11 cellular contexts compared by ENCODE assay signal in the genomic region with DNA sequence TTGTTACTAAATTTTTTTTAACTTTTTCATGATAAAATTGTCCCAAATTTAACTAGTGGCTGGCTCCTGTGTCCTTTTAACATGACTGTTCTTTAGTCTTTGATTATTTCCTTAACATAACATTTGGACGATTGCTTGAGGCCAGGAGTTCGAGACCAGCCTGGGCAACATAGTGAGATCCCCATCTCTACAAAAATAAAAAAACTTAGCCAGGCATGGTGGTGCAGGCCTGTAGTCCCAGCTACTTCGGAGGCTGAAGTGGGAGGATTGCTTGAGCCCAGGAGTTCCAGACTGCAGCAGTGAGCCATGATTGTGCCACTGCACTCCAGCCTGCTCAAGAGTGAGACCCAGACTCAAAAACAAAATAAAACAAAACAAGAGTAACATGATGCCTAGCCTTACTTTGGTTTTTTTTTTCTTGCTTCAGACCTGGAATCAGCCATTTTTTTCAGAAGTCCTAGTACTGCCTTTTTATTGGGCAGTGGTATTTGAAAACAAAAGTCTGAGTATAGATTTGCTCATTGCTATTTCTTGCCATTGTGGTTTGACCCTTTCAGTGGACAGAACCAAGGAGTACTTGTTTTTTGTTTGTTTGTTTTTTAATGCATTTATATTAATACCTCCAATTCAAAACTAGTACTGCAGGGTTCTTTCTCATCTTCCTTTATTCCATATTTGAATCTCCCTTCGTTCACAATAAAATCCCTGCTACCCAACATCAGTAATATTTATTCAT. TPM values are rescaled to one million over a fixed set of nuclear protein-coding genes. Genes with fewer than 3 reads are reported as not detected.
DNase-seq lines count a peak whose midpoint lies in the region; ATAC-seq and TF ChIP-seq lines count a peak whose summit lies in the region.
"Had no signal": no experiment of that assay in that cellular context is flagged by ENCODE, and none has a peak within 500 bp of the region (broad histone marks: within the 10 kb centered on the region; RNA-seq: fewer than 3 reads in every experiment).

No MANE protein-coding gene starts in this region.

- ATAC-seq in effector memory CD8-positive, alpha-beta T cell (replicated peaks): no peak
- no peak for ATAC-seq in HG02610 (IDR thresholded peaks at IDR 0.05; ENCODE audit: unreplicated experiment)

- peaks cover 0 to 4% of the 10 kb centered on the region in 2 donors for H3K9me3 Mint-ChIP-seq in effector memory CD8-positive, alpha-beta T cell

- DNase-seq in effector memory CD8-positive, alpha-beta T cell: no peak
- DNase-seq in osteoblast (ENCODE audit: insufficient read length, low spot score, missing footprints): no peak
- DNase-seq in AG20443 (ENCODE audit: low spot score): no peak
- DNase-seq in GF-D8 (lab: John Stamatoyannopoulos, UW): no peak
- DNase-seq in tibial nerve (ENCODE audit: low spot score in 2 of 2): no peak
- DNase-seq: central memory CD4-positive, alpha-beta T cell; SJCRH30; thyroid gland had no signal

- H3K27ac ChIP-seq in DOHH2 (ENCODE audit: low read depth, low read length): no peak overlapping the region
- no peak overlapping the region for H3K27ac ChIP-seq in osteoblast (ENCODE audit: low read depth, low read length)
- H3K27ac ChIP-seq in tibial nerve: no peak overlapping the region
- H3K27ac ChIP-seq: SJCRH30, thyroid gland had no signal

- no peaks in the 10 kb centered on the region for H3K27me3 ChIP-seq in DOHH2 (ENCODE audit: control insufficient read depth, low read length)
- no peaks in the 10 kb centered on the region for H3K27me3 ChIP-seq in Loucy (ENCODE audit: insufficient read depth, low read length, poor library complexity, severe bottlenecking)
- H3K27me3 ChIP-seq in osteoblast (ENCODE audit: insufficient read depth, low read length): no peaks in the 10 kb centered on the region
- no peaks in the 10 kb centered on the region for H3K27me3 ChIP-seq in tibial nerve
- H3K27me3 ChIP-seq: SJCRH30, thyroid gland had no signal

- TF ChIP-seq POLR2A in tibial nerve (IDR thresholded peaks at IDR 0.05): no peak

- no peaks in the 10 kb centered on the region for H3K27me3 Mint-ChIP-seq in effector memory CD8-positive, alpha-beta T cell

- H3K79me2 ChIP-seq in DOHH2 (ENCODE audit: control insufficient read depth, low read length): peaks cover 96% of the 10 kb centered on the region
- peaks cover 21% of the 10 kb centered on the region for H3K79me2 ChIP-seq in Loucy (ENCODE audit: insufficient read depth, low read length)
- H3K79me2 ChIP-seq in osteoblast (ENCODE audit: insufficient read depth, low read length): peaks cover 94% of the 10 kb centered on the region

- peak overlapping the region in 1 of 2 donors; percentile 39 for H3K27ac Mint-ChIP-seq in effector memory CD8-positive, alpha-beta T cell

- H3K4me2 ChIP-seq in DOHH2 (ENCODE audit: low read length) (peak overlapping the region; percentile 67), Loucy (ENCODE audit: low read depth, low read length, poor library complexity, severe bottlenecking) (peak overlapping the region; percentile 66), osteoblast (ENCODE audit: insufficient read depth, low read length) (peak overlapping the region; percentile 96)

- H3K4me1 Mint-ChIP-seq in effector memory CD8-positive, alpha-beta T cell (ENCODE audit: low read depth in 2 of 2): peaks cover 37 to 68% of the 10 kb centered on the region in 2 donors

- WGBS in tibial nerve, 2 donors: 58 to 61% methylated on average over 4 of the region's 4 CpGs

- 0 out of 2 replicates have a peak, but pooled peaks cover 2% of the 10 kb centered on the region for H4K20me1 ChIP-seq in DOHH2 (ENCODE audit: control insufficient read depth, insufficient read depth, low read depth, low read length)
- H4K20me1 ChIP-seq in Loucy (ENCODE audit: insufficient read depth, low read length, poor library complexity, severe bottlenecking): no peaks in the 10 kb centered on the region
- H4K20me1 ChIP-seq in osteoblast (ENCODE audit: insufficient read depth, low read length): peaks cover 21% of the 10 kb centered on the region

- H3K4me1 ChIP-seq in DOHH2 (ENCODE audit: control insufficient read depth, low read length): peaks cover 20% of the 10 kb centered on the region
- peaks cover 21% of the 10 kb centered on the region for H3K4me1 ChIP-seq in Loucy (ENCODE audit: insufficient read depth, low read length, poor library complexity, severe bottlenecking)
- H3K4me1 ChIP-seq in osteoblast (ENCODE audit: insufficient read depth, low read length): peaks cover 14% of the 10 kb centered on the region
- H3K4me1 ChIP-seq in tibial nerve: peaks cover 0 to 56% (median 20%) of the 10 kb centered on the region in 4 donors

- H3K36me3 Mint-ChIP-seq in effector memory CD8-positive, alpha-beta T cell (ENCODE audit: insufficient read depth): no peaks in the 10 kb centered on the region

- no peak for TF ChIP-seq EP300 in tibial nerve (IDR thresholded peaks at IDR 0.05)

- H3K36me3 ChIP-seq in DOHH2 (ENCODE audit: control insufficient read depth, low read length) (peaks cover 29% of the 10 kb centered on the region), Loucy (ENCODE audit: insufficient read depth, low read length) (no peaks in the 10 kb centered on the region), osteoblast (ENCODE audit: insufficient read depth, low read length) (no peaks in the 10 kb centered on the region), tibial nerve (peaks cover 0 to 20% (median 0%) of the 10 kb centered on the region in 3 donors)
- H3K36me3 ChIP-seq: thyroid gland had no signal

- H3K4me3 Mint-ChIP-seq in effector memory CD8-positive, alpha-beta T cell: peak overlapping the region; percentile 53 to 67

- H2AFZ ChIP-seq in Loucy (ENCODE audit: low read length) (no peak overlapping the region), osteoblast (ENCODE audit: low read length) (no peak overlapping the region)

- peak overlapping the region; percentile 34 for H3K9ac ChIP-seq in Loucy (ENCODE audit: low read depth, low read length, poor library complexity, severe bottlenecking)

- H3K4me3 ChIP-seq in DOHH2 (ENCODE audit: low read length): peak overlapping the region; percentile 63
- H3K4me3 ChIP-seq in Loucy (ENCODE audit: low read length, poor library complexity, severe bottlenecking): peak overlapping the region; percentile 65
- H3K4me3 ChIP-seq in osteoblast (ENCODE audit: insufficient read depth, low read length): peak overlapping the region; percentile 30
- H3K4me3 ChIP-seq in tibial nerve: peak overlapping the region in 2 of 4 donors; percentile 11 to 83
- H3K4me3 ChIP-seq: SJCRH30 had no signal

- peaks cover 2% of the 10 kb centered on the region; the same call in 1 of the 2 replicates for H3F3A ChIP-seq in DOHH2 (ENCODE audit: control insufficient read depth, insufficient read depth)
- H3F3A ChIP-seq in Loucy (ENCODE audit: low read depth): no peaks in the 10 kb centered on the region; the same call in 1 of the 2 replicates

- H3K9me3 ChIP-seq in DOHH2 (ENCODE audit: control insufficient read depth, insufficient read depth, low read length) (peaks cover 5% of the 10 kb centered on the region; the same call in 1 of the 2 replicates), Loucy (ENCODE audit: insufficient read depth, low read depth, low read length) (no peaks in the 10 kb centered on the region), osteoblast (ENCODE audit: low read depth, low read length) (no peaks in the 10 kb centered on the region), tibial nerve (peaks cover 0 to 11% (median 0%) of the 10 kb centered on the region in 4 donors)
- H3K9me3 ChIP-seq: thyroid gland had no signal

- no peaks in the 10 kb centered on the region for H3K9me2 ChIP-seq in DOHH2 (replicated peaks; ENCODE audit: control insufficient read depth, low read length)
- H3K9me2 ChIP-seq in Loucy (replicated peaks; ENCODE audit: low read depth, low read length): no peaks in the 10 kb centered on the region

- no peak for TF ChIP-seq CTCF in DOHH2 (IDR thresholded peaks at IDR 0.05; ENCODE audit: low read depth, low read length, poor library complexity, severe bottlenecking)
- no peak for TF ChIP-seq CTCF in Loucy (conservative IDR thresholded peaks at IDR 0.05; ENCODE audit: low read length)
- no peak for TF ChIP-seq CTCF in osteoblast (IDR thresholded peaks at IDR 0.05; ENCODE audit: extremely low read depth, low read depth, low read length)
- TF ChIP-seq CTCF in tibial nerve (IDR thresholded peaks at IDR 0.05): no peak

RNA-seq across cellular contexts. Expression of a gene that starts 4.8 kb away (rescaled TPM):
- total RNA-seq in osteoblast (25.6 and 27.1 TPM in 2 replicates), tibial nerve (10 to 100 TPM; 22.2 to 51.8 (median 34.2) TPM)

RNA-seq across cellular contexts. Expression of a gene that starts 5.0 kb away (rescaled TPM):
- total RNA-seq in osteoblast (11.9 and 12.7 TPM in 2 replicates), tibial nerve (10 to 100 TPM; 10.0 to 18.4 (median 11.6) TPM)
